In the genomic region with DNA sequence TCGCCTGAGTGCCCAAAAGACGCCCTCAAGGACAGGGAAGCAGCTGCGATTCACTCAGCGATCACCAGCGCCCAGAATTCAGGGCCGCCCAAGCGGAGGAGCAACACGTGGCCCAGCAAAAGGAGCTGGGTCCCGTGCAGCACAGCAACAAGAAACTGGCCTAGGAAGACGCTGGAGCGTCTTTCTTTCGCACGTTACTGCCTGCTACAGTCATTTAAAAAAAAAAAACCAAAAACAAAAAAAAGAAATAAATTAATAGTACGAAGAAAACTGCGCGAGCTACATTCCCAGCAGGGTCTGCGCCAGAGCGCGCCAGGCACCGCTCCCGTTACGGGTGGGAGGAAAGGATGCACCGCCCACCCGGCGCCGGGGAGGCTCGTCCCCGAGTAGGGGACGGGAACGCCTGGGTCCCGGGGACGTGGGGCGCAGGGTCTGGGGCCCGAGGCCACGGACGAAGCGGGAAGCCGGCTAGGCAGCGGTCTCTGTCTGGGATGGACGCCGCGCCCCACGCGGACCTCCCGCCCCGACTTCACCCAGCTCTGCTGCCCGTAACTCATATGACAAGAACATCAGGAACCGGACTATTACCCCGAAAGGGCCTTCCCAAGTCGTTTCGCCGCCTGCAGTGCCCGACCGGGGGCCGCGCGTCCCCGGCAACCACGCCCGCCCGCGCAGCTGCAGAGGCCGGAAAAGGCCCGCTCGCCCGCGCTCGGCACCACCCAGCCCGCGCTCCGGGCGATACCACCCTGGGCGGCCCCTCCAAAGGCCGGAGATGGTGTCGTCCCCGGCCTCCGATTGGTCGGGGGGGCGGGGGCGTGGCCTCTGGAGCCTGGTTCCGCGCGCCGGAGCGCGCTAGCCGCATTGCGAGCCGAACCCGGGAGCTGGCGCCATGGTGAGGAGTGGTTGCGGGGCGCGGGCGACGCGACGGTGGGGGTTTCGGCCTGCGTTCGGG, we compare ENCODE assay signal across 8 cellular contexts. TPM values are rescaled to one million over a fixed set of nuclear protein-coding genes. Genes with fewer than 3 reads are reported as not detected.
DNase-seq lines count a peak whose midpoint lies in the region; TF ChIP-seq lines count a peak whose summit lies in the region.

A gene with protein sequence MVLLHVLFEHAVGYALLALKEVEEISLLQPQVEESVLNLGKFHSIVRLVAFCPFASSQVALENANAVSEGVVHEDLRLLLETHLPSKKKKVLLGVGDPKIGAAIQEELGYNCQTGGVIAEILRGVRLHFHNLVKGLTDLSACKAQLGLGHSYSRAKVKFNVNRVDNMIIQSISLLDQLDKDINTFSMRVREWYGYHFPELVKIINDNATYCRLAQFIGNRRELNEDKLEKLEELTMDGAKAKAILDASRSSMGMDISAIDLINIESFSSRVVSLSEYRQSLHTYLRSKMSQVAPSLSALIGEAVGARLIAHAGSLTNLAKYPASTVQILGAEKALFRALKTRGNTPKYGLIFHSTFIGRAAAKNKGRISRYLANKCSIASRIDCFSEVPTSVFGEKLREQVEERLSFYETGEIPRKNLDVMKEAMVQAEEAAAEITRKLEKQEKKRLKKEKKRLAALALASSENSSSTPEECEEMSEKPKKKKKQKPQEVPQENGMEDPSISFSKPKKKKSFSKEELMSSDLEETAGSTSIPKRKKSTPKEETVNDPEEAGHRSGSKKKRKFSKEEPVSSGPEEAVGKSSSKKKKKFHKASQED (plus strand): TSS at position 861 of the 952 bp plus-strand sequence. CDS start 29 bp downstream, at position 890.

- no peak within 1 kb of the TSS for H3K56ac ChIP-seq in H9 (ENCODE audit: insufficient read length, low read depth, low read length)

- peak within 1 kb of the TSS; percentile 99 for H3K9ac ChIP-seq in H9 (ENCODE audit: extremely low read depth, insufficient read length, low read length)

- H3K27me3 ChIP-seq in H9 (ENCODE audit: insufficient read depth, low read length) (no peaks in the 10 kb centered on the region), MG63 (no peaks in the 10 kb centered on the region), stomach (no peaks in the 10 kb centered on the region)

- no peaks in the 10 kb centered on the region; the same call in 1 of the 2 replicates for H3K4me1 ChIP-seq in H9 (ENCODE audit: insufficient read depth, low read length)
- peaks cover 20 to 42% (median 32%) of the 10 kb centered on the region in 4 donors for H3K4me1 ChIP-seq in stomach

- H2BK12ac ChIP-seq in H9 (ENCODE audit: insufficient read length, low read depth, low read length) = no peak within 1 kb of the TSS

- peaks cover 40 to 45% (median 41%) of the 10 kb centered on the region in 3 experiments for H3K36me3 Mint-ChIP-seq in H9 (ENCODE audit: insufficient read depth in 1 of 3, low read depth in 3 of 3)
- H3K36me3 Mint-ChIP-seq in neural crest cell (ENCODE audit: low read depth) = peaks cover 30% of the 10 kb centered on the region

- no peak for TF ChIP-seq POLR2A in stomach (IDR thresholded peaks at IDR 0.05)

- H2BK5ac ChIP-seq in H9 (ENCODE audit: insufficient read length, low read length) = no peak within 1 kb of the TSS

- H3K4me1 Mint-ChIP-seq in H9 (peaks cover 15 to 22% of the 10 kb centered on the region in 2 experiments), neural crest cell (peaks cover 31% of the 10 kb centered on the region)

- no peak within 1 kb of the TSS; the same call in 1 of the 2 replicates for H3K4ac ChIP-seq in H9 (ENCODE audit: low read depth, low read length)

- no peak within 1 kb of the TSS for H2BK120ac ChIP-seq in H9 (ENCODE audit: low read depth, low read length, poor library complexity, severe bottlenecking)

- H3T11ph ChIP-seq in H9 (ENCODE audit: low read length) = no peak within 1 kb of the TSS

- H3K36me3 ChIP-seq in MG63 (peaks cover 44% of the 10 kb centered on the region), stomach (peaks cover 30 to 33% (median 31%) of the 10 kb centered on the region in 4 donors)

- WGBS in H9 (ENCODE audit: extremely low coverage, insufficient read length, low lambda C conversion rate) = no CpG with 5 or more reads among the region's 101 CpGs
- 0% methylated on average over 58 to 101 of the region's 101 CpGs for WGBS in stomach, 5 donors

- peak within 1 kb of the TSS; percentile 97 for H3K18ac ChIP-seq in H9 (ENCODE audit: insufficient read length, low read depth, low read length)

- H4K91ac ChIP-seq in H9 (ENCODE audit: insufficient read length, low read depth, low read length) = peak within 1 kb of the TSS; percentile 93

- H4K8ac ChIP-seq in H9 (replicated peaks; ENCODE audit: insufficient read length, low read depth, low read length) = no peak within 1 kb of the TSS

- H3K4me3 Mint-ChIP-seq in H9 (peak within 1 kb of the TSS; percentile 88 to 93), neural crest cell (peak within 1 kb of the TSS; percentile 98)

- H3K27ac Mint-ChIP-seq in H9 = peak within 1 kb of the TSS; percentile 84 to 96 (median 94); a peak in 6 of 7 replicates
- H3K27ac Mint-ChIP-seq in neural crest cell (ENCODE audit: unreplicated experiment) = peak within 1 kb of the TSS; percentile 92

- H2BK15ac ChIP-seq in H9 (ENCODE audit: low read depth, low read length) = no peak within 1 kb of the TSS

- H3K23me2 ChIP-seq in H9 (ENCODE audit: insufficient read length, low read depth, low read length, poor library complexity, severe bottlenecking) = peaks cover 9% of the 10 kb centered on the region

- TF ChIP-seq EP300 in stomach (IDR thresholded peaks at IDR 0.05) = no peak

- peaks cover 17% of the 10 kb centered on the region for H3K79me2 ChIP-seq in H9 (ENCODE audit: insufficient read depth, low read length)

- peak within 1 kb of the TSS; percentile 81 for H3K4me3 ChIP-seq in MG63
- H3K4me3 ChIP-seq in stomach = peak within 1 kb of the TSS; percentile 88 to 100 (median 92)

- no peaks in the 10 kb centered on the region for H3K9me3 ChIP-seq in H9 (ENCODE audit: control insufficient read depth, low read depth, low read length)
- no peaks in the 10 kb centered on the region for H3K9me3 ChIP-seq in MG63
- H3K9me3 ChIP-seq in stomach = no peaks in the 10 kb centered on the region

- H3K9me3 Mint-ChIP-seq in H9 = no peaks in the 10 kb centered on the region
- no peaks in the 10 kb centered on the region for H3K9me3 Mint-ChIP-seq in neural crest cell

- no peaks in the 10 kb centered on the region for H4K20me1 ChIP-seq in H9 (ENCODE audit: control insufficient read depth, insufficient read depth, insufficient read length)

- H2AK5ac ChIP-seq in H9 (ENCODE audit: insufficient read length, low read length) = no peak within 1 kb of the TSS

- no peak within 1 kb of the TSS for H2BK20ac ChIP-seq in H9 (ENCODE audit: low read depth, low read length, poor library complexity, severe bottlenecking)

- peak within 1 kb of the TSS; percentile 96 for H3K4me2 ChIP-seq in H9 (ENCODE audit: insufficient read depth, insufficient read length, low read length)

- H3K14ac ChIP-seq in H9 (ENCODE audit: insufficient read depth, low read length) = peak within 1 kb of the TSS; percentile 100

- H4K5ac ChIP-seq in H9 (ENCODE audit: insufficient read length, low read depth, low read length) = peak within 1 kb of the TSS; percentile 50

- H3K79me1 ChIP-seq in H9 (ENCODE audit: insufficient read depth, low read depth, low read length, poor library complexity, severe bottlenecking) = peaks cover 11% of the 10 kb centered on the region

- H2AFZ ChIP-seq in H9 (ENCODE audit: low read length) = no peak within 1 kb of the TSS

- intact Hi-C loops in stomach (cut with DNase I; ENCODE audit: low total_unique reads) = no loop called here

- H3K27me3 Mint-ChIP-seq in H9 (ENCODE audit: low read depth) (no peaks in the 10 kb centered on the region; the same call in 1 of the 2 replicates), neural crest cell (ENCODE audit: low read depth) (no peaks in the 10 kb centered on the region)

- H3K27ac ChIP-seq in H9 (ENCODE audit: insufficient read length, low read depth, low read length) = no peak within 1 kb of the TSS
- peak within 1 kb of the TSS; percentile 84 to 95 (median 91) for H3K27ac ChIP-seq in stomach

- no peak for TF ChIP-seq CTCF in H9 (conservative IDR thresholded peaks at IDR 0.05)
- no peak for TF ChIP-seq CTCF in neural crest cell (conservative IDR thresholded peaks at IDR 0.05)
- no peak for TF ChIP-seq CTCF in stomach (IDR thresholded peaks at IDR 0.05)

- DNase-seq in ELR (ENCODE audit: low read depth) (peak; percentile 89), H9 (peak; percentile 86), MG63 (peak; percentile 88), SIG-M5 (lab: John Stamatoyannopoulos, UW) (peak; percentile 63), activated gamma-delta T cell (lab: John Stamatoyannopoulos, UW) (peak; percentile 94), fibroblast of the conjunctiva (ENCODE audit: low read depth) (peak; percentile 76), neural crest cell (ENCODE audit: low read depth, low spot score) (peak; percentile 97), stomach (peak; percentile 92)

- no peak within 1 kb of the TSS for H3K23ac ChIP-seq in H9 (ENCODE audit: insufficient read length, low read depth, low read length)

RNA-seq across cellular contexts. Expression of the gene that starts here (rescaled TPM):
- total RNA-seq in H9 (2021) (756 and 774 TPM in 2 replicates), neural crest cell (517 and 547 TPM in 2 replicates), stomach (100 to 1,000 TPM in 3 of 5 donors, 10 to 100 TPM in 2; 42.4 to 153 (median 103) TPM)
- 284 and 313 TPM in 2 replicates for total RNA-seq in MG63 (2014; rRNA removed; shearing (Covaris generic); ENCODE audit: low replicate concordance)
- 100 to 1,000 TPM in 1 of 3 donors, 10 to 100 TPM in 2; 84.1 to 157 (median 87.8) TPM for polyA plus RNA-seq in stomach
